In genomic region chr14:105448706-105449111, GRCh38 we compare ENCODE assay signal across 9 cellular contexts. TPM values are rescaled to one million over a fixed set of nuclear protein-coding genes. Genes with fewer than 3 reads are reported as not detected.
DNase-seq lines count a peak whose midpoint lies in the region; ATAC-seq and TF ChIP-seq lines count a peak whose summit lies in the region.
"Had no signal": no experiment of that assay in that cellular context is flagged by ENCODE, and none has a peak within 500 bp of the region (broad histone marks: within the 10 kb centered on the region; RNA-seq: fewer than 3 reads in every experiment).

No MANE protein-coding gene starts in this region.

- no peaks in the 10 kb centered on the region for H3K9me3 Mint-ChIP-seq in brain
- H3K9me3 Mint-ChIP-seq: T-helper 1 cell treated with Interleukin-12 subunit alpha and Interleukin-12 subunit beta and Interleukin-4 antibody, amounts not matched to agents 30 μg/mL and 1 μg/mL, for 36 hours had no signal

- H3K9ac ChIP-seq in DND-41 (ENCODE audit: low read depth, low read length): no peak overlapping the region

- H3K27ac Mint-ChIP-seq in brain: peak overlapping the region in 1 of 5 experiments; percentile 61
- H3K27ac Mint-ChIP-seq: T-helper 1 cell treated with Interleukin-12 subunit alpha and Interleukin-12 subunit beta and Interleukin-4 antibody, amounts not matched to agents 30 μg/mL and 1 μg/mL, for 36 hours had no signal

- H3K36me3 Mint-ChIP-seq in brain: peaks cover 4% of the 10 kb centered on the region

- H4K20me1 ChIP-seq in DND-41 (ENCODE audit: insufficient read depth, low read length): peaks cover 68% of the 10 kb centered on the region

- H2AFZ ChIP-seq in DND-41 (ENCODE audit: low read depth, low read length): no peak overlapping the region

- no peak overlapping the region for H3K27ac ChIP-seq in DND-41 (ENCODE audit: low read length)

- no peak overlapping the region for H3K4me3 Mint-ChIP-seq in brain
- H3K4me3 Mint-ChIP-seq: T-helper 1 cell treated with Interleukin-12 subunit alpha and Interleukin-12 subunit beta and Interleukin-4 antibody, amounts not matched to agents 30 μg/mL and 1 μg/mL, for 36 hours had no signal

- H3K36me3 ChIP-seq in DND-41 (ENCODE audit: insufficient read depth, low read length): peaks cover 80% of the 10 kb centered on the region

- peak; percentile 61 for DNase-seq in DND-41
- peak; percentile 37 for DNase-seq in HT1080 (ENCODE audit: low read depth)
- DNase-seq in inferior parietal cortex (ENCODE audit: extremely low spot score): peak; percentile 68
- peak; percentile 70 for DNase-seq in stimulated activated CD4-positive, alpha-beta T cell treated with anti-CD3 and anti-CD28 coated beads, Interleukin-15, amount 100 ng/mL, for 24 hours
- no peak for DNase-seq in GOT3 (lab: John Stamatoyannopoulos, UW)

- no peak overlapping the region for H3K4me3 ChIP-seq in DND-41 (ENCODE audit: low read depth in 1 of 2, low read length in 2 of 2)
- H3K4me3 ChIP-seq in WI38 (ENCODE audit: low read depth, low read length): no peak overlapping the region

- peaks cover 46% of the 10 kb centered on the region for H3K79me2 ChIP-seq in DND-41 (ENCODE audit: insufficient read depth, low read length)

- H3K9me3 ChIP-seq in DND-41 (ENCODE audit: insufficient read depth, low read length, severe bottlenecking): no peaks in the 10 kb centered on the region

- no peaks in the 10 kb centered on the region for H3K4me1 Mint-ChIP-seq in brain

- H3K27me3 ChIP-seq in DND-41 (ENCODE audit: insufficient read depth, low read length, poor library complexity): no peaks in the 10 kb centered on the region

- no peaks in the 10 kb centered on the region for H3K4me1 ChIP-seq in DND-41 (ENCODE audit: insufficient read depth, low read length)

- TF ChIP-seq CTCF in DND-41 (IDR thresholded peaks at IDR 0.05; ENCODE audit: borderline replicate concordance, extremely low read depth, low read length, poor library complexity, severe bottlenecking) (peak; percentile 72), WI38 (IDR thresholded peaks at IDR 0.05; ENCODE audit: low read depth, low read length) (peak; percentile 84), brain (conservative IDR thresholded peaks at IDR 0.05) (peak; percentile 65 to 83)

- H3K27me3 Mint-ChIP-seq in brain: no peaks in the 10 kb centered on the region

- ATAC-seq in DND-41 (ENCODE audit: insufficient read depth, low read depth) (peak; percentile 86), HG03565 (IDR thresholded peaks at IDR 0.05; ENCODE audit: unreplicated experiment) (no peak)

- H3K4me2 ChIP-seq in DND-41 (ENCODE audit: insufficient read depth, low read length): no peak overlapping the region

RNA-seq across cellular contexts. Expression of gene CRIP2, which starts 25.9 kb away (rescaled TPM):
- 99.3 and 127 TPM in 2 replicates for total RNA-seq in HT1080 (2014; rRNA removed; shearing (Covaris generic))
- polyA plus RNA-seq in HT1080 (2015; cell fraction: cytosol; rRNA removed): 150 and 193 TPM in 2 replicates
- 69.0 and 94.3 TPM in 2 replicates for polyA plus RNA-seq in HT1080 (2015; cell fraction: nucleus; rRNA removed)
- polyA plus RNA-seq in brain (ENCODE audit: insufficient read depth, low read depth, low replicate concordance): 360 TPM

RNA-seq across cellular contexts. Expression of gene MTA1, which starts 29.1 kb away (rescaled TPM):
- 57.8 and 78.4 TPM in 2 replicates for total RNA-seq in HT1080 (2014; rRNA removed; shearing (Covaris generic))
- 89.3 and 96.3 TPM in 2 replicates for polyA plus RNA-seq in HT1080 (2015; cell fraction: cytosol; rRNA removed)
- polyA plus RNA-seq in HT1080 (2015; cell fraction: nucleus; rRNA removed): 243 and 244 TPM in 2 replicates
- polyA plus RNA-seq in brain (ENCODE audit: insufficient read depth, low read depth, low replicate concordance): 96.6 TPM

RNA-seq across cellular contexts. Expression of gene CRIP1, which starts 38.0 kb away (rescaled TPM):
- 1.8 TPM in 1 of 2 replicates, not detected in the other for total RNA-seq in HT1080 (2014; rRNA removed; shearing (Covaris generic))
- not detected in 2 replicates for polyA plus RNA-seq in HT1080 (2015; cell fraction: cytosol; rRNA removed)
- 1.6 and 3.0 TPM in 2 replicates for polyA plus RNA-seq in HT1080 (2015; cell fraction: nucleus; rRNA removed)
- polyA plus RNA-seq in brain (ENCODE audit: insufficient read depth, low read depth, low replicate concordance): 195 TPM

RNA-seq across cellular contexts. Expression of gene TEDC1, which starts 42.3 kb away (rescaled TPM):
- 49.3 and 50.2 TPM in 2 replicates for total RNA-seq in HT1080 (2014; rRNA removed; shearing (Covaris generic))
- polyA plus RNA-seq in HT1080 (2015; cell fraction: cytosol; rRNA removed): 27.0 and 29.6 TPM in 2 replicates
- polyA plus RNA-seq in HT1080 (2015; cell fraction: nucleus; rRNA removed): 35.6 and 38.8 TPM in 2 replicates
- polyA plus RNA-seq in brain (ENCODE audit: insufficient read depth, low read depth, low replicate concordance): 34.4 TPM

RNA-seq across cellular contexts. Expression of gene TEX22, which starts 50.4 kb away (rescaled TPM):
- 0.20 TPM in 1 of 2 replicates, not detected in the other for total RNA-seq in HT1080 (2014; rRNA removed; shearing (Covaris generic))
- 0.03 TPM in 1 of 2 replicates, not detected in the other for polyA plus RNA-seq in HT1080 (2015; cell fraction: cytosol; rRNA removed)
- 1.0 and 1.1 TPM in 2 replicates for polyA plus RNA-seq in HT1080 (2015; cell fraction: nucleus; rRNA removed)
- 0.41 TPM for polyA plus RNA-seq in brain (ENCODE audit: insufficient read depth, low read depth, low replicate concordance)
